In the genomic region with DNA sequence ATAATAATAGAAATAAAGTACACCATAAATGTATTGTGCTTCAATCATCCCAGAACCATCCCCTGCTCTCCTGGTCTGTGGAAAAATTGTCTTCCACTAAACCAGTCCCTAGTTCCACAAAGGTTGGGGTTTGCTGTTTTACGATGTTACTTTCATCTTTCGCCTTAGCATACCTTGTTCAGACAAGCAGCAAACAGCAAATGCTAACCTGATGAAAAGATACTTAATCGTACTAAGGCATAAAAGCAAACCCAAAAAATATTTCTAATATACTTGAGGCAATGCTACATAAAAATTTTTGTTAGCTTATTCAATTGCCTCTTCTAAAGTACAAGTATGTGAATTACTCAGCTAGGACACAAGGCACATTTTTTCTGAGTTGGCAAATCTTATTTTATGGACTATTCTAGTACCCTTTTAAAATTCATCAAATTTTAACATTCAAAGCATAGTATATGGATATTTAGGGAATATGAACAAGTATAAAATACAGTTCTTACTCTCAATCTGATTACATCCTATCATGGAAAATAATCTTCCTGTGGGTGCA, we compare ENCODE assay signal across 20 cellular contexts.
"Had no signal": no experiment of that assay in that cellular context is flagged by ENCODE, and none has a peak within 500 bp of the region (broad histone marks: within the 10 kb centered on the region; RNA-seq: fewer than 3 reads in every experiment).

No MANE protein-coding gene starts in this region.

- H3K27ac ChIP-seq: gastroesophageal sphincter, transverse colon had no signal

- DNase-seq: activated B cell treated with CpG ODN at 0.5 μM for 24 hours; activated CD4-positive, alpha-beta memory T cell treated with anti-CD3 and anti-CD28 coated beads for 36 hours; activated CD4-positive, alpha-beta T cell treated with anti-CD3 and anti-CD28 coated beads for 4 hours; activated gamma-delta T cell treated with Interleukin-2 at 50 U/mL for 16 hours; activated naive CD8-positive, alpha-beta T cell treated with anti-CD3 and anti-CD28 coated beads for 36 hours; activated T-cell treated with anti-CD3 and anti-CD28 coated beads for 4 hours; amygdala; caudate nucleus; endodermal cell; erythroblast; heart left ventricle; sigmoid colon; stimulated activated CD4-positive, alpha-beta T cell treated with anti-CD3 and anti-CD28 coated beads, Interleukin-12 subunit alpha, Interleukin-12 subunit beta, amount 100 ng/mL, for 4 hours; stimulated activated CD4-positive, alpha-beta T cell treated with anti-CD3 and anti-CD28 coated beads, Interleukin-2, amount 100 ng/mL, for 24 hours; stimulated activated naive CD4-positive, alpha-beta T cell treated with Interleukin-2 at 50 U/mL for 16 hours; T-helper 1 cell; T-helper 9 cell; transverse colon had no signal

- H3K4me3 ChIP-seq: gastroesophageal sphincter, heart left ventricle, sigmoid colon, transverse colon had no signal

- ATAC-seq: gastroesophageal sphincter; heart left ventricle; natural killer cell treated with Interleukin-12 subunit alpha and Interleukin-12 subunit beta and Interleukin-15 and Interleukin-18, amount 100 ng/mL, for 72 hours had no signal

- H3K27me3 ChIP-seq: gastroesophageal sphincter, heart left ventricle, sigmoid colon, transverse colon had no signal

- H3K9me3 ChIP-seq: gastroesophageal sphincter, sigmoid colon had no signal

- H3K4me1 ChIP-seq: gastroesophageal sphincter had no signal

- H3K36me3 ChIP-seq: gastroesophageal sphincter, heart left ventricle, sigmoid colon, transverse colon had no signal
